1 cellular context compared by ENCODE assay signal in the genomic region with DNA sequence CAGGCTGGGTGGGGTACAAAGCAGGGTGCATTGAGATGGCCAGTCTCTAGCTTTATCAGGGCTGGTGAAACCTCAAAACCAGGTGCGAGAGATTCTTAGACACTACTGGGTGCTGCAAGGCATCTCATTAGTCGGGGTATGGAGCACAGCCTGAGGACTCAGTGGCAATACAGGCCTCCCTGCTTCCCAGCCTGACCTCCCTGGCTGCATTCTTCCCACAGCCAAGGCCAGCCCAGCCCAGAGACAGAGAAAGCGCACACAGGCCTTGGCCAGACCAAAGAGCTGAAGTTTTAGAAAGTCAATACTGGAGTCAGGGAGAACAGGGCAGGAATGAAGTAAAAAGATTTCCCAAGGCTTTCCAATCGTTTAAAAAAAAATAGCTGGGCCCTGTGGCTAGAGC.
A peak's percentile ranks its signal among the peaks of the same experiment; 100 is the strongest.
TF ChIP-seq lines count a peak whose summit lies in the region.

No MANE protein-coding gene starts in this region.

TF ChIP-seq in HepG2, 621 proteins besides CTCF, POLR2A, EP300 and RAD21 (continued from another document):
- TF ChIP-seq SOX5 (CRISPR knock-in tag; IDR thresholded peaks at IDR 0.05; ENCODE audit: borderline replicate concordance) (no peak), ZNF724P (CRISPR knock-in tag; IDR thresholded peaks at IDR 0.05; ENCODE audit: borderline replicate concordance) (no peak), ZFX (CRISPR knock-in tag; IDR thresholded peaks at IDR 0.05; ENCODE audit: low read depth) (0 out of 2 replicates have a peak, but pooled peaks have one; percentile 21), ZNF768 (CRISPR knock-in tag; IDR thresholded peaks at IDR 0.05) (peak; percentile 49; the same call in 1 of the 2 replicates), FOXA1 (IDR thresholded peaks at IDR 0.05) (no peak), FOXA1 (CRISPR knock-in tag; IDR thresholded peaks at IDR 0.05) (0 out of 2 replicates have a peak, but pooled peaks have one; percentile 21)
